8 cellular contexts compared by ENCODE assay signal in the genomic region with DNA sequence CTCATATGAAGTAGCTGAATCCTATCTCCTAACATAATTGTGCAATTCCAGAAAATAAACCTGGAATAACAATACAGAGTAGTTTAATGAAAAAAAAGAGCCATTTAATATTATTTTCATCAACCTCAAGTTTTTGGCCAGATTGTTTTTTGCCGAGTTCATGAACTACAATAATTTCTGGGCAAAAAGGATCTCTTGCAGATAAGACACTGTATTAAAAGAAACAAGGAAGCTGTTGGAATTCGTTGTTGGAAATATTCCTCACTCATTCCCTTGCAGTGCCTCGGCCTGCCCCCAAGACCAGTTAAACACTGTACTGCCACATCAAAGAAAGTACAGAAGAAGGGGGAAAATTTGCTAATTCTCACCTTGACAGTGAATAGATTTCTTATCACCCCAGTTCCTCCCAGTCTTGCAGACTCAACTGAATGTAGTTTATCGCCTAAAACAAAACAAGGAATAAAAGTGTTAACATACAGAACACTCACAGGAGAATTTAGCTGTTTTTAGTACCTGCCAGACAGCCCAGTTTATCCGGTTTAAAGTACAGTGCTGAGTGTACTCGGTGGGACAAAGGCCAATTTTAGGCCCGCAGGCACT. TPM values are rescaled to one million over a fixed set of nuclear protein-coding genes. Genes with fewer than 3 reads are reported as not detected.
DNase-seq lines count a peak whose midpoint lies in the region; ATAC-seq and TF ChIP-seq lines count a peak whose summit lies in the region.

No MANE protein-coding gene starts in this region.

- H3K27ac Mint-ChIP-seq in activated T-cell treated with anti-CD3 and anti-CD28 coated beads, Interleukin-2, amount 50 U/mL, for 24 hours = peak overlapping the region; percentile 11

- H3K4me1 ChIP-seq in adipocyte (ENCODE audit: control insufficient read depth, insufficient read depth, low read length) = peaks cover 59% of the 10 kb centered on the region
- H3K4me1 ChIP-seq in thyroid gland = peaks cover 7 to 15% of the 10 kb centered on the region in 2 donors

- intact Hi-C loops in thyroid gland (cut with DNase I) = no loop called here

- H3K4me3 Mint-ChIP-seq in activated T-cell treated with anti-CD3 and anti-CD28 coated beads, Interleukin-2, amount 50 U/mL, for 24 hours = peak overlapping the region; percentile 93

- peak overlapping the region; percentile 93 for H3K4me3 ChIP-seq in adipocyte (ENCODE audit: low read length)
- H3K4me3 ChIP-seq in thyroid gland (replicated peaks in 1 of 3) = peak overlapping the region; percentile 67 to 80 (median 76)

- peaks cover 48% of the 10 kb centered on the region for H3K36me3 Mint-ChIP-seq in activated T-cell treated with anti-CD3 and anti-CD28 coated beads, Interleukin-2, amount 50 U/mL, for 24 hours (ENCODE audit: low read depth)

- H3K27me3 ChIP-seq in adipocyte (replicated peaks; ENCODE audit: control insufficient read depth, insufficient read depth, low read length) (no peaks in the 10 kb centered on the region), thyroid gland (no peaks in the 10 kb centered on the region)

- no peak for TF ChIP-seq CTCF in thyroid gland (IDR thresholded peaks at IDR 0.05)

- H3K9me3 ChIP-seq in adipocyte (ENCODE audit: control insufficient read depth, low read length) = no peaks in the 10 kb centered on the region
- no peaks in the 10 kb centered on the region for H3K9me3 ChIP-seq in thyroid gland

- no peak for DNase-seq in activated T-cell treated with anti-CD3 and anti-CD28 coated beads, Interleukin-2, amount 50 U/mL, for 24 hours
- DNase-seq in activated T-cell treated with anti-CD3 and anti-CD28 coated beads, Interleukin-2, amount 50 U/mL, for 48 hours = no peak
- peak; percentile 29 for DNase-seq in adipocyte (ENCODE audit: low read depth)
- DNase-seq in left kidney (ENCODE audit: low read depth, low spot score) = peak; percentile 22
- DNase-seq in thyroid gland = no peak
- DNase-seq in HPDE6-E6E7 (ENCODE audit: extremely low spot score) = no peak
- no peak for DNase-seq in NCI-H2171 treated with DMSO at 0.1 percent for 48 hours (lab: John Stamatoyannopoulos, UW)

- peaks cover 45% of the 10 kb centered on the region for H3K36me3 ChIP-seq in adipocyte (ENCODE audit: control insufficient read depth, insufficient read depth, low read length, severe bottlenecking)
- H3K36me3 ChIP-seq in thyroid gland = peaks cover 2 to 8% of the 10 kb centered on the region in 2 donors

- peaks cover 28% of the 10 kb centered on the region for H3K4me1 Mint-ChIP-seq in activated T-cell treated with anti-CD3 and anti-CD28 coated beads, Interleukin-2, amount 50 U/mL, for 24 hours (ENCODE audit: low read depth)

- H3K27me3 Mint-ChIP-seq in activated T-cell treated with anti-CD3 and anti-CD28 coated beads, Interleukin-2, amount 50 U/mL, for 24 hours = no peaks in the 10 kb centered on the region

- no peak for TF ChIP-seq POLR2A in thyroid gland (IDR thresholded peaks at IDR 0.05)

- ATAC-seq in HG03159 (IDR thresholded peaks at IDR 0.05; ENCODE audit: unreplicated experiment) = no peak

- no peaks in the 10 kb centered on the region for H3K9me3 Mint-ChIP-seq in activated T-cell treated with anti-CD3 and anti-CD28 coated beads, Interleukin-2, amount 50 U/mL, for 24 hours

- WGBS in thyroid gland, 2 donors = 6 to 7% methylated on average over 6 to 7 of the region's 7 CpGs

- H3K9ac ChIP-seq in adipocyte (ENCODE audit: low read length) = peak overlapping the region; percentile 94

- peak overlapping the region; percentile 54 to 60 (median 57) for H3K27ac ChIP-seq in thyroid gland

RNA-seq across cellular contexts. Expression of gene IDH1, which starts 1.3 kb away (rescaled TPM):
- 10 to 100 TPM; 53.9 to 90.2 (median 61.6) TPM for total RNA-seq in thyroid gland

RNA-seq across cellular contexts. Expression of gene PIKFYVE, which starts 12.4 kb away (rescaled TPM):
- 10 to 100 TPM; 35.2 to 51.3 (median 41.7) TPM for total RNA-seq in thyroid gland

Comparison
In these comparisons a context has a peak if more than half of its experiments do, and no peak if none do; other contexts are left out.
1. DNase-seq: peak in adipocyte (single experiment) and left kidney (single experiment); none in activated T-cell treated with anti-CD3 and anti-CD28 coated beads, Interleukin-2, amount 50 U/mL, for 24 hours (single experiment), activated T-cell treated with anti-CD3 and anti-CD28 coated beads, Interleukin-2, amount 50 U/mL, for 48 hours (0 of 2), thyroid gland (0 of 2), HPDE6-E6E7 (single experiment) and NCI-H2171 treated with DMSO at 0.1 percent for 48 hours (single experiment).